In the genomic region with DNA sequence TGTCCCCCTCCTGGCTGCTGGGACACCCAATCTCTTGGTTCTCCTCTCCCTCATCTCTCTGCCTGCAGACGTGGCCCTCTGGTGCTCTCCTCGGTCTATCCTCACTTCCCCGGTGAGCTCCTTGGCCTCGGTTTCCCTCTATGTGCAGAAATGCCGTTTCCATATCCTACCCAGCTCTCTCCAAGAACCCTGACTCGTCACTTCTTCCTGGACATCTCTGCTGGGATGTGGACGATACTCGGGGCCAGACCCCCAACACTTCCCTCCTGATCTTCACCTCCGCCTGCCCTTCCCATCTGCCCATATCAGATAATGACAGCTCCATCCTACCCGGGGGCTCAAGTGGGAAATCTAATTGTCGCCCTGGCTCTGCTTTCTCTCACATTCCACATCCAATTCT, we compare ENCODE assay signal across 14 cellular contexts. TPM values are rescaled to one million over a fixed set of nuclear protein-coding genes. Genes with fewer than 3 reads are reported as not detected.
DNase-seq lines count a peak whose midpoint lies in the region; ATAC-seq, FAIRE-seq and TF ChIP-seq lines count a peak whose summit lies in the region.
"Had no signal": no experiment of that assay in that cellular context is flagged by ENCODE, and none has a peak within 500 bp of the region (broad histone marks: within the 10 kb centered on the region; RNA-seq: fewer than 3 reads in every experiment).

No MANE protein-coding gene starts in this region.

- peaks cover 40% of the 10 kb centered on the region for H3K4me1 Mint-ChIP-seq in Caco-2 (ENCODE audit: low read depth, unreplicated experiment)

- WGBS in neuronal stem cell (ENCODE audit: extremely low coverage in 2 of 2, insufficient read length in 2 of 2, insufficient replicate concordance in 1 of 2), 2 donors, result no CpG with 5 or more reads among the region's 11 CpGs

- intact Hi-C loops in Caco-2 (cut with micrococcal nuclease; ENCODE audit: unreplicated experiment), result no loop called here

- peak overlapping the region; percentile 13 for H3K4me3 Mint-ChIP-seq in Caco-2 (ENCODE audit: unreplicated experiment)

- no peak overlapping the region for H2BK12ac ChIP-seq in neuronal stem cell (ENCODE audit: low read length)

- H3K9ac ChIP-seq in neuronal stem cell (ENCODE audit: low read depth, low read length, poor library complexity), result no peak overlapping the region

- H3K27me3 ChIP-seq in Caco-2 (replicated peaks; ENCODE audit: control insufficient read depth, insufficient read depth, low read length) (no peaks in the 10 kb centered on the region), bronchial epithelial cell (ENCODE audit: control insufficient read depth, insufficient read depth, low read length) (no peaks in the 10 kb centered on the region), neuronal stem cell (ENCODE audit: control insufficient read depth in 3 of 3, insufficient read depth in 3 of 3, low read depth in 1 of 3, low read length in 3 of 3) (no peaks in the 10 kb centered on the region)
- H3K27me3 ChIP-seq: MG63 had no signal

- FAIRE-seq in bronchial epithelial cell (lab: Jason Lieb, UNC), result peak; percentile 32

- H3K27me3 Mint-ChIP-seq in Caco-2 (ENCODE audit: insufficient read depth, unreplicated experiment), result no peaks in the 10 kb centered on the region

- CTCF ChIA-PET in Caco-2 (lab: Charles Lee), result no interaction called here
- CTCF ChIA-PET in HEK293 (lab: Yijun Ruan, JAX), result interaction anchor here (0.6 to 4.1 kb wide), 10 partner anchors 10 to 199 kb away, joined by 3 to 83 read pairs (median 4); no protein-coding TSS in a partner anchor

- H3K4me1 ChIP-seq in Caco-2 (peaks cover 17% of the 10 kb centered on the region), HEK293 (ENCODE audit: control insufficient read depth, insufficient read depth, low read length) (peaks cover 7% of the 10 kb centered on the region), neuronal stem cell (ENCODE audit: control insufficient read depth in 2 of 2, insufficient read depth in 1 of 2, low read depth in 1 of 2, low read length in 2 of 2) (no peaks in the 10 kb centered on the region)

- H3K4ac ChIP-seq in neuronal stem cell (ENCODE audit: low read length), result no peak overlapping the region

- TF ChIP-seq CTCF in Caco-2 (IDR thresholded peaks at IDR 0.05; ENCODE audit: insufficient read depth in 1 of 2, low read depth in 1 of 2, low read length in 1 of 2, severe bottlenecking in 1 of 2, unreplicated experiment in 1 of 2), result no peak
- TF ChIP-seq CTCF in HEK293 (tag by site-specific recombination; IDR thresholded peaks at IDR 0.05), result no peak
- no peak for TF ChIP-seq CTCF in bronchial epithelial cell (IDR thresholded peaks at IDR 0.05; ENCODE audit: insufficient read depth, low read length, severe bottlenecking)

- H2AK5ac ChIP-seq in neuronal stem cell (ENCODE audit: low read depth, low read length), result no peak overlapping the region

- no peak overlapping the region for H3K23ac ChIP-seq in neuronal stem cell (ENCODE audit: low read depth, low read length, poor library complexity)

- no TSS peak for BruUV-seq in Caco-2 (replicated peaks; lab: Mats Ljungman, UMichigan)

- no peak overlapping the region for H3K14ac ChIP-seq in neuronal stem cell (ENCODE audit: low read length)

- H3K36me3 ChIP-seq in Caco-2 (ENCODE audit: control insufficient read depth, insufficient read depth, low read length) (peaks cover 1% of the 10 kb centered on the region; the same call in 1 of the 2 replicates), HEK293 (ENCODE audit: control insufficient read depth in 2 of 2, insufficient read depth in 1 of 2, low read length in 2 of 2) (peaks cover 37 to 64% of the 10 kb centered on the region in 2 experiments; a peak in 2 of 3 replicates), bronchial epithelial cell (ENCODE audit: control insufficient read depth, insufficient read depth, low read length) (peaks cover 25% of the 10 kb centered on the region), neuronal stem cell (replicated peaks in 1 of 2; ENCODE audit: control insufficient read depth in 2 of 2, insufficient read depth in 2 of 2, low read length in 2 of 2) (peaks cover 22 to 83% of the 10 kb centered on the region in 2 donors)

- H3K9me3 ChIP-seq in Caco-2 (no peaks in the 10 kb centered on the region), HEK293 (ENCODE audit: control insufficient read depth, insufficient read depth, low read depth, low read length) (no peaks in the 10 kb centered on the region), neuronal stem cell (replicated peaks in 1 of 2; ENCODE audit: control insufficient read depth in 2 of 2, insufficient read depth in 1 of 2, low read depth in 1 of 2, low read length in 2 of 2) (no peaks in the 10 kb centered on the region)
- H3K9me3 ChIP-seq: MG63 had no signal

- H4K91ac ChIP-seq in neuronal stem cell (ENCODE audit: low read depth, low read length, poor library complexity), result no peak overlapping the region

- POLR2A ChIA-PET in Caco-2 (lab: Charles Lee), result no interaction called here
- POLR2A ChIA-PET in HEK293 (lab: Yijun Ruan, JAX), result no interaction called here

- no peak for ATAC-seq in HG02840 (IDR thresholded peaks at IDR 0.05; ENCODE audit: low FRiP score, unreplicated experiment)

- no peak overlapping the region for H2BK5ac ChIP-seq in neuronal stem cell (ENCODE audit: low read length)

- DNase-seq in Caco-2 (no peak), bronchial epithelial cell (ENCODE audit: low read depth) (no peak), neuronal stem cell (ENCODE audit: low spot score) (no peak), SKM-1 treated with dmso at 0.1 percent for 144 hours (lab: John Stamatoyannopoulos, UW; ENCODE audit: unreplicated experiment) (no peak), NCI-H2107 (lab: John Stamatoyannopoulos, UW) (no peak)
- DNase-seq: COR-L47, DMS53, MG63, NCI-H1092 treated with DMSO at 0.1 percent for 48 hours, NCI-H2081 treated with DMSO at 0.1 percent for 48 hours, NCI-H510A treated with DMSO at 0.1 percent for 48 hours, SIG-M5 had no signal

- no peaks in the 10 kb centered on the region for H3K9me3 Mint-ChIP-seq in Caco-2 (ENCODE audit: unreplicated experiment)

- H2AFZ ChIP-seq in neuronal stem cell (ENCODE audit: low read length), result no peak overlapping the region

- H2BK120ac ChIP-seq in neuronal stem cell (ENCODE audit: low read depth, low read length), result no peak overlapping the region

- H3K79me1 ChIP-seq in neuronal stem cell (ENCODE audit: low read depth, low read length), result peaks cover 3% of the 10 kb centered on the region

- H3K18ac ChIP-seq in neuronal stem cell (ENCODE audit: low read length), result peak overlapping the region; percentile 27

- H4K8ac ChIP-seq in neuronal stem cell (ENCODE audit: low read depth, low read length), result no peak overlapping the region

- no peak overlapping the region for H3K4me3 ChIP-seq in Caco-2 (ENCODE audit: low read depth, low read length)
- no peak overlapping the region for H3K4me3 ChIP-seq in HEK293 (ENCODE audit: low read depth, low read length)
- no peak overlapping the region for H3K4me3 ChIP-seq in bronchial epithelial cell (ENCODE audit: low read depth, low read length)
- H3K4me3 ChIP-seq in neuronal stem cell (ENCODE audit: low read length in 2 of 2), result no peak overlapping the region
- H3K4me3 ChIP-seq: MG63 had no signal

- no peak overlapping the region for H3K4me2 ChIP-seq in neuronal stem cell (ENCODE audit: insufficient read depth, low read length, poor library complexity, severe bottlenecking)

- peaks cover 77% of the 10 kb centered on the region for H3K36me3 Mint-ChIP-seq in Caco-2 (ENCODE audit: insufficient read depth, unreplicated experiment)

- H2BK15ac ChIP-seq in neuronal stem cell (ENCODE audit: low read length), result no peak overlapping the region

- H3K27ac Mint-ChIP-seq in Caco-2 (ENCODE audit: unreplicated experiment), result peak overlapping the region; percentile 12

- H3K27ac ChIP-seq in HEK293 (ENCODE audit: extremely low read depth, low read depth, low read length) (no peak overlapping the region), neuronal stem cell (replicated peaks; ENCODE audit: low read length) (no peak overlapping the region)

TF ChIP-seq in HEK293, 187 proteins besides CTCF, POLR2A, EP300 and RAD21:
- TF ChIP-seq SCRT2 (tag by site-specific recombination; IDR thresholded peaks at IDR 0.05), result 0 out of 2 replicates have a peak, but pooled peaks have one; percentile 2
- no peak for TF ChIP-seq BCL11A (tag by site-specific recombination; IDR thresholded peaks at IDR 0.05; ENCODE audit: low read depth)

RNA-seq across cellular contexts. Expression of gene AP2S1, which starts 7.9 kb away (rescaled TPM):
- total RNA-seq in Caco-2 (2022), result 211 and 234 TPM in 2 replicates
- total RNA-seq in bronchial epithelial cell, result 120 and 206 TPM in 2 replicates
- 133 TPM for polyA plus RNA-seq in neuronal stem cell (2013, experiment 1 of 2)
- polyA plus RNA-seq in neuronal stem cell (2013, experiment 2 of 2), result 137 TPM

RNA-seq across cellular contexts. Expression of gene ARHGAP35, which starts 18.0 kb away (rescaled TPM):
- total RNA-seq in Caco-2 (2022) (81.7 and 85.9 TPM in 2 replicates), bronchial epithelial cell (24.0 and 37.1 TPM in 2 replicates)
- polyA plus RNA-seq in neuronal stem cell (2013, experiment 1 of 2), result 35.6 TPM
- 37.6 TPM for polyA plus RNA-seq in neuronal stem cell (2013, experiment 2 of 2)

RNA-seq across cellular contexts. Expression of gene SLC1A5, which starts 54.4 kb away (rescaled TPM):
- total RNA-seq in Caco-2 (2022), result 497 and 512 TPM in 2 replicates
- 236 and 266 TPM in 2 replicates for total RNA-seq in bronchial epithelial cell
- 54.5 TPM for polyA plus RNA-seq in neuronal stem cell (2013, experiment 1 of 2)
- 53.6 TPM for polyA plus RNA-seq in neuronal stem cell (2013, experiment 2 of 2)
